In genomic region chr11:57775474-57775873, GRCh38 we compare ENCODE assay signal across 1 cellular context.
TF ChIP-seq lines count a peak whose summit lies in the region.

No MANE protein-coding gene starts in this region.

TF ChIP-seq in H1, 55 proteins besides CTCF, POLR2A, EP300 and RAD21:
- no peak for TF ChIP-seq CEBPB (IDR thresholded peaks at IDR 0.05; ENCODE audit: low read depth, low read length)
- no peak for TF ChIP-seq CBX8 (IDR thresholded peaks at IDR 0.05; ENCODE audit: borderline replicate concordance, low read depth, low read length)
- no peak for TF ChIP-seq TBP (IDR thresholded peaks at IDR 0.05; ENCODE audit: low read depth, low read length)
- no peak for TF ChIP-seq USF2 (IDR thresholded peaks at IDR 0.05; ENCODE audit: low read length)
- no peak for TF ChIP-seq EZH2 (IDR thresholded peaks at IDR 0.05; ENCODE audit: low read depth, low read length, severe bottlenecking)
- TF ChIP-seq SIX5 (IDR thresholded peaks at IDR 0.05; ENCODE audit: low read depth, low read length) = no peak
- no peak for TF ChIP-seq ZNF274 (IDR thresholded peaks at IDR 0.05; ENCODE audit: borderline replicate concordance, extremely low read depth, low read length)
- TF ChIP-seq GABPA (IDR thresholded peaks at IDR 0.05; ENCODE audit: borderline replicate concordance, insufficient read depth, low read length) = no peak
- no peak for TF ChIP-seq TEAD4 (IDR thresholded peaks at IDR 0.05; ENCODE audit: low read depth, low read length)
